9 cellular contexts compared by ENCODE assay signal in genomic region chr2:28606986-28607441, GRCh38.
DNase-seq lines count a peak whose midpoint lies in the region; ATAC-seq, FAIRE-seq and TF ChIP-seq lines count a peak whose summit lies in the region.
"Had no signal": no experiment of that assay in that cellular context is flagged by ENCODE, and none has a peak within 500 bp of the region (broad histone marks: within the 10 kb centered on the region; RNA-seq: fewer than 3 reads in every experiment).

No MANE protein-coding gene starts in this region.

- WGBS in esophagus muscularis mucosa = 35% methylated on average over 5 of the region's 5 CpGs

- POLR2A ChIA-PET in PC-3 (lab: Charles Lee; ENCODE audit: unreplicated experiment) = no interaction called here

- H3K36me3 Mint-ChIP-seq in nephron progenitor cell (ENCODE audit: low read depth) = no peaks in the 10 kb centered on the region
- peaks cover 32% of the 10 kb centered on the region for H3K36me3 Mint-ChIP-seq in activated T-helper 1 cell treated with anti-CD3 and anti-CD28 coated beads, Interleukin-12 subunit alpha, Interleukin-12 subunit beta, Interleukin-2, Interleukin-4 antibody, amounts not matched to agents 30 ng/mL and 10 ng/mL and 1 ng/mL, durations not matched to agents 14 hours and 24 hours and 36 hours (ENCODE audit: low read depth)

- peaks cover 50% of the 10 kb centered on the region for H3K4me1 ChIP-seq in PC-3 (ENCODE audit: insufficient read depth, low read length)
- H3K4me1 ChIP-seq in esophagus muscularis mucosa = peaks cover 28 to 69% (median 61%) of the 10 kb centered on the region in 4 donors

- H3K4me2 ChIP-seq in PC-3 (ENCODE audit: low read length) = no peak overlapping the region

- H3K9ac ChIP-seq in PC-3 (ENCODE audit: low read length) = no peak overlapping the region

- no TSS peak for BruUV-seq in PC-3 (replicated peaks; lab: Mats Ljungman, UMichigan)

- no peak for FAIRE-seq in D721Med (lab: Jason Lieb, UNC)

- TF ChIP-seq CTCF in D721Med (IDR thresholded peaks at IDR 0.05; ENCODE audit: insufficient read depth, missing control alignments) (peak; percentile 22), PC-3 (conservative IDR thresholded peaks at IDR 0.05; ENCODE audit: low read depth, low read length) (peak; percentile 27; the same call in 1 of the 2 replicates), esophagus muscularis mucosa (IDR thresholded peaks at IDR 0.05) (peak; percentile 18 to 54 (median 33)), nephron progenitor cell (IDR thresholded peaks at IDR 0.05) (no peak)

- H3K27me3 ChIP-seq in PC-3 (ENCODE audit: low read length) (no peaks in the 10 kb centered on the region), esophagus muscularis mucosa (no peaks in the 10 kb centered on the region)

- H3K27me3 Mint-ChIP-seq in nephron progenitor cell (ENCODE audit: low read depth, poor library complexity) = peaks cover 3% of the 10 kb centered on the region
- H3K27me3 Mint-ChIP-seq in activated T-helper 1 cell treated with anti-CD3 and anti-CD28 coated beads, Interleukin-12 subunit alpha, Interleukin-12 subunit beta, Interleukin-2, Interleukin-4 antibody, amounts not matched to agents 30 ng/mL and 10 ng/mL and 1 ng/mL, durations not matched to agents 14 hours and 24 hours and 36 hours (ENCODE audit: insufficient read depth) = no peaks in the 10 kb centered on the region

- peaks cover 78% of the 10 kb centered on the region for H3K4me1 Mint-ChIP-seq in nephron progenitor cell
- peaks cover 44% of the 10 kb centered on the region for H3K4me1 Mint-ChIP-seq in activated T-helper 1 cell treated with anti-CD3 and anti-CD28 coated beads, Interleukin-12 subunit alpha, Interleukin-12 subunit beta, Interleukin-2, Interleukin-4 antibody, amounts not matched to agents 30 ng/mL and 10 ng/mL and 1 ng/mL, durations not matched to agents 14 hours and 24 hours and 36 hours (ENCODE audit: low read depth)

- peak; percentile 25 for TF ChIP-seq EP300 in esophagus muscularis mucosa (IDR thresholded peaks at IDR 0.05)

- H2AFZ ChIP-seq in PC-3 (ENCODE audit: low read length) = no peak overlapping the region

- intact Hi-C loops in PC-3 (cut with micrococcal nuclease) = no loop called here
- intact Hi-C loops in esophagus muscularis mucosa (cut with DNase I) = no loop called here
- intact Hi-C loops in activated T-helper 1 cell treated with anti-CD3 and anti-CD28 coated beads, Interleukin-12 subunit alpha, Interleukin-12 subunit beta, Interleukin-2, Interleukin-4 antibody, amounts not matched to agents 30 ng/mL and 10 ng/mL and 1 ng/mL, durations not matched to agents 14 hours and 24 hours and 36 hours (cut with micrococcal nuclease) = no loop called here

- H3K36me3 ChIP-seq in PC-3 (ENCODE audit: low read depth, low read length) (no peaks in the 10 kb centered on the region), esophagus muscularis mucosa (no peaks in the 10 kb centered on the region)

- no peaks in the 10 kb centered on the region for H4K20me1 ChIP-seq in PC-3 (ENCODE audit: low read length)

- ATAC-seq in PC-3 (no peak), HG02678 (IDR thresholded peaks at IDR 0.05; ENCODE audit: unreplicated experiment) (no peak)

- no peak overlapping the region for H3K4me3 ChIP-seq in PC-3 (ENCODE audit: low read length)
- no peak overlapping the region for H3K4me3 ChIP-seq in esophagus muscularis mucosa

- CTCF ChIA-PET in PC-3 (lab: Charles Lee) = interaction anchor here (0.5 to 0.9 kb wide), 2 partner anchors 40 to 145 kb away, joined by 4 read pairs; partner anchors contain the start of gene PPP1CB

- peak overlapping the region; percentile 97 for H3K27ac Mint-ChIP-seq in nephron progenitor cell
- no peak overlapping the region for H3K27ac Mint-ChIP-seq in activated T-helper 1 cell treated with anti-CD3 and anti-CD28 coated beads, Interleukin-12 subunit alpha, Interleukin-12 subunit beta, Interleukin-2, Interleukin-4 antibody, amounts not matched to agents 30 ng/mL and 10 ng/mL and 1 ng/mL, durations not matched to agents 14 hours and 24 hours and 36 hours

- H3K27ac ChIP-seq in PC-3 (ENCODE audit: low read length) (no peak overlapping the region), esophagus muscularis mucosa (replicated peaks in 1 of 4) (peak overlapping the region; percentile 84 to 96 (median 94))

- H3K9me2 ChIP-seq in PC-3 (replicated peaks; ENCODE audit: low read length) = no peaks in the 10 kb centered on the region

- H3F3A ChIP-seq in PC-3 (ENCODE audit: low read length, unreplicated experiment) = no peaks in the 10 kb centered on the region

- H3K9me3 ChIP-seq in PC-3 (ENCODE audit: low read length) (no peaks in the 10 kb centered on the region), esophagus muscularis mucosa (no peaks in the 10 kb centered on the region)

- no peaks in the 10 kb centered on the region for H3K9me3 Mint-ChIP-seq in nephron progenitor cell
- no peaks in the 10 kb centered on the region for H3K9me3 Mint-ChIP-seq in activated T-helper 1 cell treated with anti-CD3 and anti-CD28 coated beads, Interleukin-12 subunit alpha, Interleukin-12 subunit beta, Interleukin-2, Interleukin-4 antibody, amounts not matched to agents 30 ng/mL and 10 ng/mL and 1 ng/mL, durations not matched to agents 14 hours and 24 hours and 36 hours

- H3K4me3 Mint-ChIP-seq in nephron progenitor cell = peak overlapping the region; percentile 12
- H3K4me3 Mint-ChIP-seq in activated T-helper 1 cell treated with anti-CD3 and anti-CD28 coated beads, Interleukin-12 subunit alpha, Interleukin-12 subunit beta, Interleukin-2, Interleukin-4 antibody, amounts not matched to agents 30 ng/mL and 10 ng/mL and 1 ng/mL, durations not matched to agents 14 hours and 24 hours and 36 hours = no peak overlapping the region

- no peaks in the 10 kb centered on the region for H3K79me2 ChIP-seq in PC-3 (ENCODE audit: low read length)

- DNase-seq in D721Med (ENCODE audit: insufficient read length, low spot score) (no peak), PC-3 (no peak), esophagus muscularis mucosa (ENCODE audit: extremely low spot score) (no peak), nephron progenitor cell (peak; percentile 35), SHP77 (lab: John Stamatoyannopoulos, UW) (no peak)
- no peak for DNase-seq in activated T-helper 1 cell treated with anti-CD3 and anti-CD28 coated beads, Interleukin-12 subunit alpha, Interleukin-12 subunit beta, Interleukin-2, Interleukin-4 antibody, amounts not matched to agents 30 ng/mL and 10 ng/mL and 1 ng/mL, durations not matched to agents 14 hours and 24 hours and 36 hours (ENCODE audit: low spot score)
- DNase-seq in activated CD8-positive, alpha-beta memory T cell treated with anti-CD3 and anti-CD28 coated beads for 24 hours = no peak
- DNase-seq: activated gamma-delta T cell treated with Interleukin-2 at 50 U/mL for 16 hours had no signal

- no peak for TF ChIP-seq POLR2A in esophagus muscularis mucosa (IDR thresholded peaks at IDR 0.05; ENCODE audit: low read depth)
